Comparison of ENCODE assay signal across 10 cellular contexts in the genomic region with DNA sequence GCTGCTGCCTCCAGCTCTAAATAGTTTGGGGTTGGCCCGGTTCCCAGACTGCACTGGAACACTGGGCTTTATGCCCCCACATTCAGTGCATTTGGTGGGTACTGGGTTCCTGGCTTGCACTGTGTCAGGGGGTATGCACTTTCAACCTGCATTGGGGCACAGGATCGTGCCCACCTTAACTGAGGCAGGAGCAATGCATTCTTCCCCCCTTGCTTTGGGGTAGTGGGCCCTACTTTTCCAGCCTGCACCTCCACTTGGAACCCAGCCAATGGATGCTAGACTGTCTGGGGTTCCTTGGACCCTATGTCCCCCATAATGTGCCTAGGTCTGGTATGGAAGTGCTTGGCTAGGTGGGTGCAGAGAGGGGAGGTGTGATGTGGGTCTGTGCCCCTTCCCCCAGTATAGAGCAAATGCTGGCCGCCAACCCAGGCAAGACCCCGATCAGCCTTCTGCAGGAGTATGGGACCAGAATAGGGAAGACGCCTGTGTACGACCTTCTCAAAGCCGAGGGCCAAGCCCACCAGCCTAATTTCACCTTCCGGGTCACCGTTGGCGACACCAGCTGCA. TPM values are rescaled to one million over a fixed set of nuclear protein-coding genes. Genes with fewer than 3 reads are reported as not detected.
DNase-seq lines count a peak whose midpoint lies in the region; ATAC-seq and TF ChIP-seq lines count a peak whose summit lies in the region.
"Had no signal": no experiment of that assay in that cellular context is flagged by ENCODE, and none has a peak within 500 bp of the region (broad histone marks: within the 10 kb centered on the region; RNA-seq: fewer than 3 reads in every experiment).

No MANE protein-coding gene starts in this region.

- no peaks in the 10 kb centered on the region for H3K27me3 Mint-ChIP-seq in activated CD8-positive, alpha-beta memory T cell treated with anti-CD3 and anti-CD28 coated beads, Interleukin-2, amount 10 ng/mL, durations not matched to agents 7 days and 5 days
- peaks cover 1% of the 10 kb centered on the region for H3K27me3 Mint-ChIP-seq in activated naive CD8-positive, alpha-beta T cell treated with anti-CD3 and anti-CD28 coated beads, Interleukin-2, amount 50 U/mL, for 24 hours

- no peak for DNase-seq in activated CD8-positive, alpha-beta memory T cell treated with anti-CD3 and anti-CD28 coated beads, Interleukin-2, amount 10 ng/mL, durations not matched to agents 7 days and 5 days
- no peak for DNase-seq in activated CD8-positive, alpha-beta memory T cell treated with anti-CD3 and anti-CD28 coated beads, Interleukin-2, amount 50 U/mL, for 48 hours
- no peak for DNase-seq in activated naive CD8-positive, alpha-beta T cell treated with anti-CD3 and anti-CD28 coated beads, Interleukin-2, amount 50 U/mL, for 24 hours
- DNase-seq in left lung = no peak
- DNase-seq in activated effector memory CD4-positive, alpha-beta T cell treated with Interleukin-2 at 50 U/mL for 16 hours = no peak
- no peak for DNase-seq in hippocampal formation (lab: John Stamatoyannopoulos, UW)
- DNase-seq in T1000 (lab: John Stamatoyannopoulos, UW) = no peak
- DNase-seq: islet precursor cell had no signal

- WGBS in thymus = 77% methylated on average over 10 of the region's 10 CpGs

- H3K36me3 Mint-ChIP-seq in activated CD8-positive, alpha-beta memory T cell treated with anti-CD3 and anti-CD28 coated beads, Interleukin-2, amount 10 ng/mL, durations not matched to agents 7 days and 5 days = peaks cover 2% of the 10 kb centered on the region
- peaks cover 7% of the 10 kb centered on the region for H3K36me3 Mint-ChIP-seq in activated naive CD8-positive, alpha-beta T cell treated with anti-CD3 and anti-CD28 coated beads, Interleukin-2, amount 50 U/mL, for 24 hours (ENCODE audit: low read depth)

- H3K27ac ChIP-seq in left lung (peak overlapping the region; percentile 98), thymus (ENCODE audit: low read depth) (peak overlapping the region; percentile 92)

- H3K27me3 ChIP-seq in left lung = no peaks in the 10 kb centered on the region
- no peaks in the 10 kb centered on the region for H3K27me3 ChIP-seq in thymus (ENCODE audit: control insufficient read depth, insufficient read depth)

- H3K9me3 ChIP-seq in left lung (no peaks in the 10 kb centered on the region), thymus (ENCODE audit: control insufficient read depth) (no peaks in the 10 kb centered on the region)

- peak overlapping the region; percentile 96 for H3K27ac Mint-ChIP-seq in activated CD8-positive, alpha-beta memory T cell treated with anti-CD3 and anti-CD28 coated beads, Interleukin-2, amount 10 ng/mL, durations not matched to agents 7 days and 5 days
- peak overlapping the region; percentile 90 for H3K27ac Mint-ChIP-seq in activated naive CD8-positive, alpha-beta T cell treated with anti-CD3 and anti-CD28 coated beads, Interleukin-2, amount 50 U/mL, for 24 hours

- H3K4me1 Mint-ChIP-seq in activated CD8-positive, alpha-beta memory T cell treated with anti-CD3 and anti-CD28 coated beads, Interleukin-2, amount 10 ng/mL, durations not matched to agents 7 days and 5 days = peaks cover 35% of the 10 kb centered on the region
- H3K4me1 Mint-ChIP-seq in activated naive CD8-positive, alpha-beta T cell treated with anti-CD3 and anti-CD28 coated beads, Interleukin-2, amount 50 U/mL, for 24 hours = peaks cover 37% of the 10 kb centered on the region

- H3K36me3 ChIP-seq in left lung = peaks cover 0 to 30% of the 10 kb centered on the region in 2 donors
- peaks cover 19% of the 10 kb centered on the region for H3K36me3 ChIP-seq in thymus (ENCODE audit: control insufficient read depth, insufficient read depth)

- H3K4me3 Mint-ChIP-seq in activated CD8-positive, alpha-beta memory T cell treated with anti-CD3 and anti-CD28 coated beads, Interleukin-2, amount 10 ng/mL, durations not matched to agents 7 days and 5 days = peak overlapping the region; percentile 83
- peak overlapping the region; percentile 88 for H3K4me3 Mint-ChIP-seq in activated naive CD8-positive, alpha-beta T cell treated with anti-CD3 and anti-CD28 coated beads, Interleukin-2, amount 50 U/mL, for 24 hours

- CTCF ChIA-PET in activated CD8-positive, alpha-beta memory T cell treated with anti-CD3 and anti-CD28 coated beads, Interleukin-2, amount 10 ng/mL, durations not matched to agents 7 days and 5 days (lab: Charles Lee) = interaction anchor here (0.9 to 3.2 kb wide), 15 partner anchors 10 to 403 kb away, joined by 3 to 16 read pairs (median 4); a partner anchor contains a TSS

- H3K9me3 Mint-ChIP-seq in activated CD8-positive, alpha-beta memory T cell treated with anti-CD3 and anti-CD28 coated beads, Interleukin-2, amount 10 ng/mL, durations not matched to agents 7 days and 5 days (ENCODE audit: low read depth) = no peaks in the 10 kb centered on the region
- H3K9me3 Mint-ChIP-seq in activated naive CD8-positive, alpha-beta T cell treated with anti-CD3 and anti-CD28 coated beads, Interleukin-2, amount 50 U/mL, for 24 hours = no peaks in the 10 kb centered on the region

- TF ChIP-seq CTCF in left lung (IDR thresholded peaks at IDR 0.05) = no peak

- no peak for ATAC-seq in activated CD8-positive, alpha-beta memory T cell treated with anti-CD3 and anti-CD28 coated beads, Interleukin-2, amount 10 ng/mL, durations not matched to agents 7 days and 5 days
- ATAC-seq in activated naive CD8-positive, alpha-beta T cell treated with anti-CD3 and anti-CD28 coated beads, Interleukin-2, amount 50 U/mL, for 24 hours = no peak
- no peak for ATAC-seq in left lung

- intact Hi-C loops in left lung (cut with DNase I) = loop anchor here in 1 of 2 donors (10.0 kb wide), 1 partner anchor 177 kb away; a partner anchor contains a TSS

- H3K4me3 ChIP-seq in left lung (peak overlapping the region; percentile 66 to 77), thymus (ENCODE audit: low read length) (peak overlapping the region; percentile 65)

- H3K4me1 ChIP-seq in left lung (peaks cover 19 to 49% of the 10 kb centered on the region in 2 donors), thymus (ENCODE audit: control insufficient read depth, insufficient read depth, low read length) (peaks cover 13% of the 10 kb centered on the region)

RNA-seq across cellular contexts. Expression of a gene that starts 0.6 kb away (rescaled TPM):
- total RNA-seq in activated CD8-positive, alpha-beta memory T cell treated with anti-CD3 and anti-CD28 coated beads, Interleukin-2, amount 10 ng/mL, durations not matched to agents 7 days and 5 days = 10 to 100 TPM; 29.7 to 38.7 TPM
- total RNA-seq in left lung = 10 to 100 TPM; 35.6 to 39.9 TPM
- 41.2 TPM for polyA plus RNA-seq in thymus

RNA-seq across cellular contexts. Expression of a gene that starts 2.4 kb away (rescaled TPM):
- 10 to 100 TPM; 19.1 to 19.3 TPM for total RNA-seq in activated CD8-positive, alpha-beta memory T cell treated with anti-CD3 and anti-CD28 coated beads, Interleukin-2, amount 10 ng/mL, durations not matched to agents 7 days and 5 days
- 10 to 100 TPM; 19.9 to 24.2 TPM for total RNA-seq in left lung
- polyA plus RNA-seq in thymus = 16.3 TPM

RNA-seq across cellular contexts. Expression of a gene that starts 5.6 kb away (rescaled TPM):
- not detected for total RNA-seq in activated CD8-positive, alpha-beta memory T cell treated with anti-CD3 and anti-CD28 coated beads, Interleukin-2, amount 10 ng/mL, durations not matched to agents 7 days and 5 days
- not detected for total RNA-seq in left lung
- 3.7 TPM for polyA plus RNA-seq in thymus
- total RNA-seq: Daoy had no signal

RNA-seq across cellular contexts. Expression of a gene that starts 49.8 kb away (rescaled TPM):
- 100 to 1,000 TPM; 721 to 867 TPM for total RNA-seq in activated CD8-positive, alpha-beta memory T cell treated with anti-CD3 and anti-CD28 coated beads, Interleukin-2, amount 10 ng/mL, durations not matched to agents 7 days and 5 days
- 100 to 1,000 TPM; 634 to 679 TPM for total RNA-seq in left lung
- polyA plus RNA-seq in thymus = 606 TPM
